In genomic region chr5:83219077-83219476, GRCh38 we compare ENCODE assay signal across 7 cellular contexts.
"Had no signal": no experiment of that assay in that cellular context is flagged by ENCODE, and none has a peak within 500 bp of the region (broad histone marks: within the 10 kb centered on the region; RNA-seq: fewer than 3 reads in every experiment).

No MANE protein-coding gene starts in this region.

- DNase-seq: GM23248, GOT3, H7, Kasumi-1, KG1 had no signal

- FAIRE-seq: HTR-8/SVneo, K562 had no signal

- H3K9ac ChIP-seq: GM23248 had no signal

- H2AFZ ChIP-seq: GM23248 had no signal

- ATAC-seq: K562 had no signal

- H3K4me3 ChIP-seq: GM23248, K562 had no signal

- H3K27ac ChIP-seq: GM23248 had no signal
